ENCODE assay signal across 8 cellular contexts in the genomic region with DNA sequence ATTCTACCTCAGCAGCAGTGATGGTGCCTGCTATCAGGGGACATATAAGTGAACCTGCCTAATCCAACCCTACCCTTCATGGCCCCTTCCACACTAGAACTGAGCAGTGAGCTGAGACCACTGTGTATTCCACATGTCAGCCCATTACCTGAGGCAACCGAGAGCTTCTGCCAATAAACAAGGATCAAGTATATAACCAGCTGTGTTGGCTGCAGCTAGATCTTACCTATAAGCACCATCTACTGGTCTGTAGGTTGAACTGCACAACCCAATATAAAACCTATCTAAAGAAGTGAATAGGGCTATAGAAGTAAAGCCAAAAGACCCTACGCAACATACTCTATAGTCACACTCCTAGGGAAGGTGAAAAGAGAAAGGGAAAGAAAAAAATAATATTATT.
DNase-seq lines count a peak whose midpoint lies in the region; ATAC-seq and TF ChIP-seq lines count a peak whose summit lies in the region.

No MANE protein-coding gene starts in this region.

- DNase-seq in NCI-H146 (lab: John Stamatoyannopoulos, UW), result peak; percentile 20
- DNase-seq in NCI-H146 treated with DMSO at 0.1 percent for 48 hours (lab: John Stamatoyannopoulos, UW; ENCODE audit: unreplicated experiment), result no peak
- peak; percentile 25 for DNase-seq in HEK293T (ENCODE audit: extremely low spot score)
- peak; percentile 59 for DNase-seq in NCI-H1694 (lab: John Stamatoyannopoulos, UW)
- no peak for DNase-seq in activated B cell treated with CpG ODN at 0.5 μM for 24 hours
- peak; percentile 21 to 35 (median 33) for DNase-seq in immature natural killer cell
- no peak for DNase-seq in occipital lobe (lab: John Stamatoyannopoulos, UW)
- no peak for DNase-seq in DMS79 treated with DMSO at 0.1 percent for 48 hours (lab: John Stamatoyannopoulos, UW)

- peak; percentile 52 for ATAC-seq in activated B cell treated with CpG ODN at 0.5 μM for 24 hours (ENCODE audit: low read depth)

- intact Hi-C loops in activated B cell treated with CpG ODN at 0.5 μM for 24 hours (cut with micrococcal nuclease), result loop anchor here (1.0 to 2.0 kb wide), 6 partner anchors 162 to 1297 kb away; a partner anchor contains a TSS

- H3K27me3 Mint-ChIP-seq in activated B cell treated with CpG ODN at 0.5 μM for 24 hours (peaks cover 16% of the 10 kb centered on the region), immature natural killer cell (ENCODE audit: low read depth in 3 of 3) (peaks cover 2 to 6% (median 4%) of the 10 kb centered on the region in 3 donors)

- POLR2A ChIA-PET in HEK293T (lab: Yijun Ruan, JAX), result no interaction called here
- POLR2A ChIA-PET in activated B cell treated with CpG ODN at 0.5 μM for 24 hours (lab: Charles Lee), result interaction anchor here (1.2 kb wide), 1 partner anchor 331 kb away, joined by 3 read pairs; no protein-coding TSS in a partner anchor

- H3K4me3 Mint-ChIP-seq in activated B cell treated with CpG ODN at 0.5 μM for 24 hours, result no peak overlapping the region
- H3K4me3 Mint-ChIP-seq in immature natural killer cell, result no peak overlapping the region

- H3K36me3 Mint-ChIP-seq in activated B cell treated with CpG ODN at 0.5 μM for 24 hours (ENCODE audit: low read depth) (no peaks in the 10 kb centered on the region), immature natural killer cell (no peaks in the 10 kb centered on the region)

- CTCF ChIA-PET in HEK293T (lab: Yijun Ruan, JAX), result interaction anchor here (0.5 to 1.5 kb wide), 3 partner anchors 8 to 284 kb away, joined by 3 to 5 read pairs (median 3); no protein-coding TSS in a partner anchor
- CTCF ChIA-PET in activated B cell treated with CpG ODN at 0.5 μM for 24 hours (lab: Charles Lee), result interaction anchor here (0.7 to 2.2 kb wide), 13 partner anchors 161 to 967 kb away, joined by 3 to 37 read pairs (median 4); a partner anchor contains a TSS

- TF ChIP-seq CTCF in activated B cell treated with CpG ODN at 0.5 μM for 24 hours (IDR thresholded peaks at IDR 0.05), result no peak

- H3K9me3 Mint-ChIP-seq in activated B cell treated with CpG ODN at 0.5 μM for 24 hours (peaks cover 11% of the 10 kb centered on the region), immature natural killer cell (peaks cover 0 to 2% (median 0%) of the 10 kb centered on the region in 6 donors)

- H3K4me1 Mint-ChIP-seq in activated B cell treated with CpG ODN at 0.5 μM for 24 hours, result no peaks in the 10 kb centered on the region
- no peaks in the 10 kb centered on the region for H3K4me1 Mint-ChIP-seq in immature natural killer cell

- H3K27ac Mint-ChIP-seq in activated B cell treated with CpG ODN at 0.5 μM for 24 hours (no peak overlapping the region), immature natural killer cell (no peak overlapping the region)

TF ChIP-seq in HEK293T, 16 proteins besides CTCF, POLR2A, EP300 and RAD21:
- TF ChIP-seq, protein P1, sequence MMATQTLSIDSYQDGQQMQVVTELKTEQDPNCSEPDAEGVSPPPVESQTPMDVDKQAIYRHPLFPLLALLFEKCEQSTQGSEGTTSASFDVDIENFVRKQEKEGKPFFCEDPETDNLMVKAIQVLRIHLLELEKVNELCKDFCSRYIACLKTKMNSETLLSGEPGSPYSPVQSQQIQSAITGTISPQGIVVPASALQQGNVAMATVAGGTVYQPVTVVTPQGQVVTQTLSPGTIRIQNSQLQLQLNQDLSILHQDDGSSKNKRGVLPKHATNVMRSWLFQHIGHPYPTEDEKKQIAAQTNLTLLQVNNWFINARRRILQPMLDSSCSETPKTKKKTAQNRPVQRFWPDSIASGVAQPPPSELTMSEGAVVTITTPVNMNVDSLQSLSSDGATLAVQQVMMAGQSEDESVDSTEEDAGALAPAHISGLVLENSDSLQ (IDR thresholded peaks at IDR 0.05), result no peak
- TF ChIP-seq FOXA1 (IDR thresholded peaks at IDR 0.05) (no peak), NFRKB (IDR thresholded peaks at IDR 0.05) (no peak), ARNT (IDR thresholded peaks at IDR 0.05) (no peak), ELF4 (IDR thresholded peaks at IDR 0.05) (no peak), LEF1 (IDR thresholded peaks at IDR 0.05; ENCODE audit: borderline replicate concordance) (no peak), TARDBP (IDR thresholded peaks at IDR 0.05) (no peak), SP1 (IDR thresholded peaks at IDR 0.05) (no peak), FOXM1 (IDR thresholded peaks at IDR 0.05; ENCODE audit: borderline replicate concordance) (no peak), FOXK2 (IDR thresholded peaks at IDR 0.05) (no peak), BHLHE40 (IDR thresholded peaks at IDR 0.05; ENCODE audit: borderline replicate concordance) (no peak), HDGF (IDR thresholded peaks at IDR 0.05; ENCODE audit: borderline replicate concordance) (no peak), L3MBTL2 (conservative IDR thresholded peaks at IDR 0.05) (no peak), SUZ12 (IDR thresholded peaks at IDR 0.05) (no peak), ZNF384 (IDR thresholded peaks at IDR 0.05) (no peak), CTBP1 (IDR thresholded peaks at IDR 0.05; ENCODE audit: borderline replicate concordance) (no peak)

Comparison
In these comparisons a context has a peak if more than half of its experiments do, and no peak if none do; other contexts are left out.
1. DNase-seq: peak in NCI-H146 (single experiment), HEK293T (single experiment), NCI-H1694 (single experiment) and immature natural killer cell (3 of 3); none in NCI-H146 treated with DMSO at 0.1 percent for 48 hours (single experiment), activated B cell treated with CpG ODN at 0.5 μM for 24 hours (single experiment), occipital lobe (single experiment) and DMS79 treated with DMSO at 0.1 percent for 48 hours (single experiment).